In genomic region chr1:203465146-203465798, GRCh38 we compare ENCODE assay signal across 20 cellular contexts. TPM values are rescaled to one million over a fixed set of nuclear protein-coding genes. Genes with fewer than 3 reads are reported as not detected.
A peak's percentile ranks its signal among the peaks of the same experiment; 100 is the strongest.
DNase-seq lines count a peak whose midpoint lies in the region; ATAC-seq and TF ChIP-seq lines count a peak whose summit lies in the region.
"Had no signal": no experiment of that assay in that cellular context is flagged by ENCODE, and none has a peak within 500 bp of the region (broad histone marks: within the 10 kb centered on the region; RNA-seq: fewer than 3 reads in every experiment).

No MANE protein-coding gene starts in this region.

- no peak overlapping the region for H3K27ac Mint-ChIP-seq in T-helper 17 cell
- H3K27ac Mint-ChIP-seq: activated CD8-positive, alpha-beta memory T cell treated with anti-CD3 and anti-CD28 coated beads, Interleukin-2, amount 10 ng/mL, durations not matched to agents 7 days and 5 days had no signal

- peaks cover 81% of the 10 kb centered on the region for H3K27me3 Mint-ChIP-seq in T-helper 17 cell

- peaks cover 3% of the 10 kb centered on the region for H3K4me1 Mint-ChIP-seq in T-helper 17 cell
- H3K4me1 Mint-ChIP-seq: activated CD8-positive, alpha-beta memory T cell treated with anti-CD3 and anti-CD28 coated beads, Interleukin-2, amount 10 ng/mL, durations not matched to agents 7 days and 5 days; CD4-positive, alpha-beta memory T cell had no signal

- TF ChIP-seq POLR2A in Peyer's patch (IDR thresholded peaks at IDR 0.05) (no peak), esophagus squamous epithelium (IDR thresholded peaks at IDR 0.05) (no peak), suprapubic skin (IDR thresholded peaks at IDR 0.05) (no peak)

- H3K4me3 Mint-ChIP-seq in T-helper 17 cell: no peak overlapping the region
- H3K4me3 Mint-ChIP-seq: activated CD8-positive, alpha-beta memory T cell treated with anti-CD3 and anti-CD28 coated beads, Interleukin-2, amount 10 ng/mL, durations not matched to agents 7 days and 5 days; CD4-positive, alpha-beta memory T cell had no signal

- no peak for ATAC-seq in T-helper 17 cell
- ATAC-seq: activated CD8-positive, alpha-beta memory T cell treated with anti-CD3 and anti-CD28 coated beads, Interleukin-2, amount 10 ng/mL, durations not matched to agents 7 days and 5 days had no signal

- H3K36me3 Mint-ChIP-seq in T-helper 17 cell (ENCODE audit: low read depth): peaks cover 3% of the 10 kb centered on the region
- H3K36me3 Mint-ChIP-seq: activated CD8-positive, alpha-beta memory T cell treated with anti-CD3 and anti-CD28 coated beads, Interleukin-2, amount 10 ng/mL, durations not matched to agents 7 days and 5 days; CD4-positive, alpha-beta memory T cell had no signal

- DNase-seq in Peyer's patch (peak in 1 of 3 donors; percentile 61), esophagus squamous epithelium (lab: John Stamatoyannopoulos, UW) (no peak), suprapubic skin (ENCODE audit: low spot score in 2 of 2) (no peak), T-helper 17 cell (no peak), cerebellar nuclear complex (lab: John Stamatoyannopoulos, UW) (no peak), NOMO-1 treated with dmso at 0.1 percent for 144 hours (lab: John Stamatoyannopoulos, UW; ENCODE audit: unreplicated experiment) (no peak)
- DNase-seq in stimulated activated CD8-positive, alpha-beta memory T cell treated with anti-CD3 and anti-CD28 coated beads, Interleukin-4, amount 100 ng/mL, for 48 hours: no peak
- DNase-seq: activated CD4-positive, CD25-positive, alpha-beta regulatory T cell treated with anti-CD3 and anti-CD28 coated beads, Interleukin-2, amount 50 U/mL, for 72 hours; activated CD8-positive, alpha-beta memory T cell treated with anti-CD3 and anti-CD28 coated beads, Interleukin-2, amount 10 ng/mL, durations not matched to agents 7 days and 5 days; activated effector memory CD4-positive, alpha-beta T cell treated with anti-CD3 and anti-CD28 coated beads, Interleukin-2, amount 50 U/mL, for 16 hours; CD4-positive, alpha-beta memory T cell; DND-41; effector CD4-positive, alpha-beta T cell; Kasumi-1; SHP77 treated with DMSO at 0.1 percent for 48 hours; stimulated activated CD4-positive, alpha-beta T cell treated with anti-CD3 and anti-CD28 coated beads, Interleukin-15, amount 100 ng/mL, for 24 hours had no signal

- H3K27ac ChIP-seq in Peyer's patch (peak overlapping the region; percentile 52 to 84 (median 73)), esophagus squamous epithelium (peak overlapping the region; percentile 73 to 98 (median 90)), muscle layer of colon (ENCODE audit: low read depth, low read length) (peak overlapping the region; percentile 89), suprapubic skin (peak overlapping the region; percentile 87)
- H3K27ac ChIP-seq: parathyroid adenoma had no signal

- peak overlapping the region; percentile 15 for H3K9ac ChIP-seq in muscle layer of colon (ENCODE audit: low read length)
- H3K9ac ChIP-seq: parathyroid adenoma had no signal

- H3K27me3 ChIP-seq in Peyer's patch (no peaks in the 10 kb centered on the region), esophagus squamous epithelium (peaks cover 0 to 17% (median 0%) of the 10 kb centered on the region in 4 donors), muscle layer of colon (ENCODE audit: control insufficient read depth in 1 of 2, insufficient read depth in 2 of 2, low read length in 2 of 2) (no peaks in the 10 kb centered on the region), suprapubic skin (no peaks in the 10 kb centered on the region)

- TF ChIP-seq EP300 in suprapubic skin (IDR thresholded peaks at IDR 0.05): peak; percentile 95

- TF ChIP-seq CTCF in Peyer's patch (IDR thresholded peaks at IDR 0.05) (no peak), esophagus squamous epithelium (IDR thresholded peaks at IDR 0.05) (no peak), suprapubic skin (IDR thresholded peaks at IDR 0.05) (no peak)

- no peaks in the 10 kb centered on the region for H3K9me3 ChIP-seq in Peyer's patch
- H3K9me3 ChIP-seq in esophagus squamous epithelium: no peaks in the 10 kb centered on the region
- no peaks in the 10 kb centered on the region for H3K9me3 ChIP-seq in muscle layer of colon (ENCODE audit: low read length)
- H3K9me3 ChIP-seq in suprapubic skin: no peaks in the 10 kb centered on the region
- H3K9me3 ChIP-seq in T-helper 17 cell (ENCODE audit: control insufficient read depth, low read length, poor library complexity, severe bottlenecking): no peaks in the 10 kb centered on the region

- WGBS in esophagus squamous epithelium, 2 donors: 77 to 89% methylated on average over 6 to 8 of the region's 11 CpGs
- 72% methylated on average over 11 of the region's 11 CpGs for WGBS in suprapubic skin

- H3K4me3 ChIP-seq in Peyer's patch: no peak overlapping the region
- no peak overlapping the region for H3K4me3 ChIP-seq in esophagus squamous epithelium
- H3K4me3 ChIP-seq in muscle layer of colon (ENCODE audit: low read depth in 1 of 2, low read length in 2 of 2): no peak overlapping the region
- H3K4me3 ChIP-seq in suprapubic skin: no peak overlapping the region

- intact Hi-C loops in esophagus squamous epithelium (cut with DNase I): no loop called here

- H3K36me3 ChIP-seq in Peyer's patch (no peaks in the 10 kb centered on the region), esophagus squamous epithelium (no peaks in the 10 kb centered on the region), muscle layer of colon (ENCODE audit: insufficient read depth, low read length) (no peaks in the 10 kb centered on the region), suprapubic skin (no peaks in the 10 kb centered on the region)

- H3K4me1 ChIP-seq in Peyer's patch (peaks cover 0 to 11% (median 2%) of the 10 kb centered on the region in 4 donors), esophagus squamous epithelium (peaks cover 12 to 60% (median 43%) of the 10 kb centered on the region in 3 donors), muscle layer of colon (ENCODE audit: insufficient read depth, low read length) (peaks cover 56% of the 10 kb centered on the region), suprapubic skin (peaks cover 60% of the 10 kb centered on the region)
- H3K4me1 ChIP-seq: parathyroid adenoma had no signal

RNA-seq across cellular contexts. Expression of gene PRELP, which starts 10.3 kb away (rescaled TPM):
- 10 to 100 TPM in 3 of 4 donors, 1 to 10 TPM in 1; 4.2 to 38.3 (median 18.0) TPM for total RNA-seq in Peyer's patch
- 10 to 100 TPM in 2 of 4 donors, 1 to 10 TPM in 2; 2.2 to 71.0 (median 9.1) TPM for total RNA-seq in esophagus squamous epithelium
- total RNA-seq in suprapubic skin: 10 to 100 TPM in 3 of 4 donors, 1 to 10 TPM in 1; 6.4 to 34.7 (median 18.0) TPM
- not detected for total RNA-seq in T-helper 17 cell
- total RNA-seq: activated CD8-positive, alpha-beta memory T cell treated with anti-CD3 and anti-CD28 coated beads, Interleukin-2, amount 10 ng/mL, durations not matched to agents 7 days and 5 days; CD4-positive, alpha-beta memory T cell; T-helper 2 cell treated with Interferon-gamma antibody and Interleukin-4, amounts not matched to agents 100 ng/mL and 5 ng/mL, for 36 hours had no signal

RNA-seq across cellular contexts. Expression of gene OPTC, which starts 28.7 kb away (rescaled TPM):
- total RNA-seq in Peyer's patch (not detected), esophagus squamous epithelium (not detected), suprapubic skin (not detected), T-helper 17 cell (not detected)
- total RNA-seq: activated CD8-positive, alpha-beta memory T cell treated with anti-CD3 and anti-CD28 coated beads, Interleukin-2, amount 10 ng/mL, durations not matched to agents 7 days and 5 days; CD4-positive, alpha-beta memory T cell; mesenteric fat pad; T-helper 2 cell treated with Interferon-gamma antibody and Interleukin-4, amounts not matched to agents 100 ng/mL and 5 ng/mL, for 36 hours had no signal
